24 cellular contexts compared by ENCODE assay signal in the genomic region with DNA sequence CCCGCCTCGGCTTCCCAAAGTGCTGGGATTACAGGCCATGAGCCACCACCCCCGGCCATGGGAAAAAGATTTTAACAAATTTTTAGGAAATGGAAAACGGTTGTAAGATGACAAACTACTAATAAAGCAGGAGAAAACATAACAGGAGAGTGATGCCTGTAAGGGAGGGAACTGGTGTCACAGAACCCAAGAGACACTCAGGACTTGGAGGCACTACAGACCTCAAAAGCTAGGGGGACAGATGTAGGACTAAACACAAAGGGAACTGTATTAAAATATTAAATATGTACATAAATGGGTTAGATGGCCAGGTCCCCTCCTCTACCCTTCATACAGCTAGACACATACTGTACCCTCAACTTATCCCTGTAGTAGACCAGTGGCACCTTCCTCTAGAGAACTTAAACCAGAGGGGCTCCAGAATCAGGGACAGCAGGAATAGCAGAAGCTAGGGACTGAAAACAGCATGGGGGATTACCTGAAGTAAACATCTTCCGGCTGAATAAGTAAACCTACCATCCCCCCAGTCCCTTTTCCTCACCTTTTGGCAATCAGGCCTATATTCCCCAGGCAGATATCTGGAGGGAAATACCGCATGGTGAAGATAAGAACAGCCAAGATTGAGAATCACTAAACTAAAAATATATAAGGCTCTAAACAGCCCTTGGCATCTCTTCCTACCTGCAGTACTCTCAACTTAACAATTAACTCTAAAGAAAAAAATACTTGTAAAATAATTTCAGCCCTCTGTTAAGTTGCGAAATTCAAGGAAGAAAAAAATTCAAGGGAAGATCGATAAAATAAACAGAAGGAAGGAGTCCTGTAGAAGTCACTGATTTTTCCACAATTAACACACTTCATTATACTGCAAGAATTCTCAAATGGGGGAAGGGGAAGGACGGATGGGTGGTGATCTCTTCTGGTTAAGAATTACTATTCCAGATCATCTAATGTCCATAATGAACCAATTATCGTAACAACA. TPM values are rescaled to one million over a fixed set of nuclear protein-coding genes. Genes with fewer than 3 reads are reported as not detected.
A peak's percentile ranks its signal among the peaks of the same experiment; 100 is the strongest.
DNase-seq lines count a peak whose midpoint lies in the region; ATAC-seq and TF ChIP-seq lines count a peak whose summit lies in the region.
"Had no signal": no experiment of that assay in that cellular context is flagged by ENCODE, and none has a peak within 500 bp of the region (broad histone marks: within the 10 kb centered on the region; RNA-seq: fewer than 3 reads in every experiment).

No MANE protein-coding gene starts in this region.

- H3K4me1 ChIP-seq in IMR-90 (ENCODE audit: control insufficient read depth, insufficient read depth, low read length) (peaks cover 14% of the 10 kb centered on the region), mesendoderm (ENCODE audit: control insufficient read depth, low read depth, low read length) (peaks cover 10% of the 10 kb centered on the region)

- no peak overlapping the region for H4K91ac ChIP-seq in IMR-90 (ENCODE audit: insufficient read depth, low read depth, low read length)

- H3K56ac ChIP-seq in IMR-90 (ENCODE audit: extremely low read depth, insufficient read depth, low read length) (no peak overlapping the region), mesendoderm (ENCODE audit: low read length) (peak overlapping the region; percentile 22)

- H4K5ac ChIP-seq in IMR-90 (ENCODE audit: low read depth, low read length) = no peak overlapping the region
- no peak overlapping the region for H4K5ac ChIP-seq in mesendoderm (ENCODE audit: low read length)

- no peak overlapping the region for H2BK120ac ChIP-seq in IMR-90 (ENCODE audit: low read depth, low read length)
- H2BK120ac ChIP-seq in mesendoderm (ENCODE audit: low read depth, low read length) = no peak overlapping the region

- no TSS peak for BruUV-seq in IMR-90 (replicated peaks; lab: Mats Ljungman, UMichigan)

- no peak for ATAC-seq in IMR-90 (ENCODE audit: low read depth)
- ATAC-seq in effector memory CD8-positive, alpha-beta T cell (replicated peaks) = peak; percentile 32
- ATAC-seq: activated CD4-positive, CD25-positive, alpha-beta regulatory T cell treated with anti-CD3 and anti-CD28 coated beads, Interleukin-2, amount 50 U/mL, for 24 hours; activated CD8-positive, alpha-beta memory T cell treated with anti-CD3 and anti-CD28 coated beads, Interleukin-2, amount 10 ng/mL, durations not matched to agents 7 days and 5 days; stimulated activated memory B cell treated with anti-CD40 and anti-IgM and Interleukin-4, amounts not matched to agents 10 μg/mL and 1 μg/mL and 100 μg/mL, for 72 hours had no signal

- H3K9me1 ChIP-seq in IMR-90 (ENCODE audit: insufficient read depth, low read length) = peaks cover 16% of the 10 kb centered on the region

- no peak overlapping the region for H4K8ac ChIP-seq in IMR-90 (ENCODE audit: low read depth in 2 of 2, low read length in 2 of 2)
- no peak overlapping the region for H4K8ac ChIP-seq in mesendoderm (ENCODE audit: low read depth, low read length)

- no peak overlapping the region for H3K18ac ChIP-seq in IMR-90 (ENCODE audit: low read depth, low read length)
- H3K18ac ChIP-seq in mesendoderm (ENCODE audit: low read length) = peak overlapping the region; percentile 31

- H3K79me1 ChIP-seq in IMR-90 (ENCODE audit: low read depth in 1 of 2, low read length in 2 of 2) (peaks cover 6 to 47% of the 10 kb centered on the region in 2 experiments), mesendoderm (ENCODE audit: low read length) (peaks cover 17% of the 10 kb centered on the region)

- in situ Hi-C loops in IMR-90 (cut with MboI; ENCODE audit: low sequenced_read_pairs) = no loop called here

- no peak for TF ChIP-seq POLR2A in IMR-90 (IDR thresholded peaks at IDR 0.05; ENCODE audit: low read depth, low read length)

- no peaks in the 10 kb centered on the region for H3K27me3 Mint-ChIP-seq in effector memory CD8-positive, alpha-beta T cell
- H3K27me3 Mint-ChIP-seq: activated CD8-positive, alpha-beta memory T cell treated with anti-CD3 and anti-CD28 coated beads, Interleukin-2, amount 10 ng/mL, durations not matched to agents 7 days and 5 days; IgD-negative memory B cell; stimulated activated memory B cell treated with anti-CD40 and anti-IgM and Interleukin-4, amounts not matched to agents 10 μg/mL and 1 μg/mL and 100 μg/mL, for 72 hours had no signal

- CTCF ChIA-PET in IMR-90 (lab: Yijun Ruan, JAX) = no interaction called here

- no peak overlapping the region for H2AK5ac ChIP-seq in IMR-90 (ENCODE audit: low read depth, low read length)
- peak overlapping the region; percentile 56 for H2AK5ac ChIP-seq in mesendoderm (ENCODE audit: low read length)

- no peaks in the 10 kb centered on the region for H3K27me3 ChIP-seq in IMR-90 (ENCODE audit: control insufficient read depth, insufficient read depth, low read length)
- H3K27me3 ChIP-seq in mesendoderm (ENCODE audit: insufficient read depth, low read length, poor library complexity) = no peaks in the 10 kb centered on the region
- H3K27me3 ChIP-seq: suprapubic skin had no signal

- no peak overlapping the region for H3K27ac ChIP-seq in IMR-90 (ENCODE audit: insufficient read depth, low read length)
- no peak overlapping the region for H3K27ac ChIP-seq in mesendoderm (ENCODE audit: low read depth, low read length)
- H3K27ac ChIP-seq: SK-N-MC, skin epidermis, suprapubic skin had no signal

- H3K4me3 Mint-ChIP-seq in effector memory CD8-positive, alpha-beta T cell = no peak overlapping the region
- H3K4me3 Mint-ChIP-seq: activated CD8-positive, alpha-beta memory T cell treated with anti-CD3 and anti-CD28 coated beads, Interleukin-2, amount 10 ng/mL, durations not matched to agents 7 days and 5 days; IgD-negative memory B cell; nephron; stimulated activated memory B cell treated with anti-CD40 and anti-IgM and Interleukin-4, amounts not matched to agents 10 μg/mL and 1 μg/mL and 100 μg/mL, for 72 hours; T-helper 1 cell treated with Interleukin-12 subunit alpha and Interleukin-12 subunit beta and Interleukin-4 antibody, amounts not matched to agents 30 μg/mL and 1 μg/mL, for 36 hours had no signal

- H3K23ac ChIP-seq in IMR-90 (ENCODE audit: low read depth, low read length) (no peak overlapping the region), mesendoderm (ENCODE audit: low read length) (peak overlapping the region; percentile 89)

- no peak overlapping the region for H3K27ac Mint-ChIP-seq in effector memory CD8-positive, alpha-beta T cell
- H3K27ac Mint-ChIP-seq: activated CD8-positive, alpha-beta memory T cell treated with anti-CD3 and anti-CD28 coated beads, Interleukin-2, amount 10 ng/mL, durations not matched to agents 7 days and 5 days; nephron; stimulated activated memory B cell treated with anti-CD40 and anti-IgM and Interleukin-4, amounts not matched to agents 10 μg/mL and 1 μg/mL and 100 μg/mL, for 72 hours; T-helper 1 cell treated with Interleukin-12 subunit alpha and Interleukin-12 subunit beta and Interleukin-4 antibody, amounts not matched to agents 30 μg/mL and 1 μg/mL, for 36 hours had no signal

- dilution Hi-C loops in IMR-90 (cut with HindIII; ENCODE audit: low sequenced_read_pairs, unreplicated experiment) = no loop called here

- H3K4ac ChIP-seq in IMR-90 (ENCODE audit: low read depth, low read length) (no peak overlapping the region), mesendoderm (ENCODE audit: low read depth, low read length) (no peak overlapping the region)

- intact Hi-C loops in IMR-90 (cut with micrococcal nuclease) = no loop called here

- peak; percentile 9 for DNase-seq in NCI-H82 (lab: John Stamatoyannopoulos, UW)
- DNase-seq in NCI-H82 treated with DMSO at 0.1 percent for 48 hours (lab: John Stamatoyannopoulos, UW; ENCODE audit: unreplicated experiment) = no peak
- DNase-seq in IMR-90 = no peak
- DNase-seq in effector memory CD8-positive, alpha-beta T cell = no peak
- peak; percentile 92 for DNase-seq in mesendoderm
- DNase-seq in activated CD8-positive, alpha-beta memory T cell treated with anti-CD3 and anti-CD28 coated beads, Interleukin-2, amount 50 U/mL, for 4 hours = no peak
- no peak for DNase-seq in amniotic stem cell (lab: John Stamatoyannopoulos, UW)
- no peak for DNase-seq in COR-L47 (lab: John Stamatoyannopoulos, UW)
- DNase-seq: 8988T; activated CD4-positive, alpha-beta T cell treated with anti-CD3 and anti-CD28 coated beads, Interleukin-2, amount 50 U/mL, for 4 hours; activated CD8-positive, alpha-beta memory T cell treated with anti-CD3 and anti-CD28 coated beads, Interleukin-2, amount 10 ng/mL, durations not matched to agents 7 days and 5 days; activated T-cell treated with anti-CD3 and anti-CD28 coated beads, Interleukin-2, amount 50 U/mL, for 48 hours; effector CD8-positive, alpha-beta T cell; NCI-H146; RPMI8226 had no signal

- POLR2A ChIA-PET in IMR-90 (lab: Charles Lee; ENCODE audit: unreplicated experiment) = no interaction called here

- H3K14ac ChIP-seq in IMR-90 (replicated peaks; ENCODE audit: low read depth, low read length) = no peak overlapping the region

- H3K4me2 ChIP-seq in IMR-90 (ENCODE audit: low read depth, low read length) (no peak overlapping the region), mesendoderm (ENCODE audit: low read length) (peak overlapping the region; percentile 5)

- H2AFZ ChIP-seq in IMR-90 (replicated peaks; ENCODE audit: low read length, poor library complexity) = no peak overlapping the region

- no peak overlapping the region for H2BK20ac ChIP-seq in IMR-90 (ENCODE audit: low read depth, low read length)

- H4K20me1 ChIP-seq in IMR-90 (ENCODE audit: insufficient read depth, low read length) = peaks cover 82% of the 10 kb centered on the region

- no peak for TF ChIP-seq RAD21 in IMR-90 (IDR thresholded peaks at IDR 0.05; ENCODE audit: low read length)

- no peak for TF ChIP-seq CTCF in IMR-90 (conservative IDR thresholded peaks at IDR 0.05; ENCODE audit: low read depth, low read length)

- 67% methylated on average over 1 of the region's 10 CpGs; no CpG with 5 or more reads in 1 of the 2 experiments for WGBS in IMR-90 (ENCODE audit: extremely low coverage in 2 of 2, insufficient read length in 1 of 2), 2 experiments
- no CpG with 5 or more reads among the region's 10 CpGs for WGBS in mesendoderm (ENCODE audit: extremely low coverage, insufficient coverage, low lambda C conversion rate)

- H3K36me3 ChIP-seq in IMR-90 (ENCODE audit: control insufficient read depth, insufficient read depth, low read length) (peaks cover 10% of the 10 kb centered on the region), mesendoderm (ENCODE audit: control insufficient read depth, insufficient read depth, low read length) (peaks cover 3% of the 10 kb centered on the region)

- H3K4me1 Mint-ChIP-seq in effector memory CD8-positive, alpha-beta T cell (ENCODE audit: low read depth in 2 of 2) = peaks cover 34 to 74% of the 10 kb centered on the region in 2 donors

- no peak overlapping the region for H3K4me3 ChIP-seq in IMR-90 (ENCODE audit: insufficient read depth, low read depth, low read length)
- H3K4me3 ChIP-seq in mesendoderm (ENCODE audit: low read length) = no peak overlapping the region
- H3K4me3 ChIP-seq: SK-N-MC, skin epidermis, suprapubic skin had no signal

- H3K36me3 Mint-ChIP-seq in effector memory CD8-positive, alpha-beta T cell (ENCODE audit: insufficient read depth) = peaks cover 50% of the 10 kb centered on the region

- H2BK5ac ChIP-seq in IMR-90 (ENCODE audit: low read depth, low read length, poor library complexity, severe bottlenecking) (no peak overlapping the region), mesendoderm (ENCODE audit: low read length) (peak overlapping the region; percentile 59)

- H3K79me2 ChIP-seq in mesendoderm (ENCODE audit: control insufficient read depth, insufficient read depth, low read length) = peaks cover 56% of the 10 kb centered on the region

- H3K9me3 ChIP-seq in IMR-90 (ENCODE audit: control insufficient read depth, insufficient read depth, low read length) = no peaks in the 10 kb centered on the region
- H3K9me3 ChIP-seq: suprapubic skin had no signal

- no peak overlapping the region for H3K9ac ChIP-seq in IMR-90 (ENCODE audit: low read depth, low read length)
- H3K9ac ChIP-seq in mesendoderm (ENCODE audit: low read length) = no peak overlapping the region

- H3K9me3 Mint-ChIP-seq in effector memory CD8-positive, alpha-beta T cell = no peaks in the 10 kb centered on the region
- H3K9me3 Mint-ChIP-seq: IgD-negative memory B cell; nephron; stimulated activated memory B cell treated with anti-CD40 and anti-IgM and Interleukin-4, amounts not matched to agents 10 μg/mL and 1 μg/mL and 100 μg/mL, for 72 hours; T-helper 1 cell treated with Interleukin-12 subunit alpha and Interleukin-12 subunit beta and Interleukin-4 antibody, amounts not matched to agents 30 μg/mL and 1 μg/mL, for 36 hours had no signal

- H2BK15ac ChIP-seq in IMR-90 (ENCODE audit: low read depth, low read length) (no peak overlapping the region), mesendoderm (replicated peaks; ENCODE audit: low read depth) (no peak overlapping the region)

- H2AK9ac ChIP-seq in IMR-90 (replicated peaks; ENCODE audit: low read depth, low read length, poor library complexity) = no peak overlapping the region

RNA-seq across cellular contexts. Expression of a gene that starts 15.5 kb away (rescaled TPM):
- total RNA-seq in IMR-90 (2012; rRNA removed) = 61.8 and 190 TPM in 2 replicates
- 20.3 and 33.7 TPM in 2 replicates for polyA plus RNA-seq in IMR-90 (2012; rRNA removed)
- polyA plus RNA-seq in IMR-90 (2012; cell fraction: cytosol; rRNA removed) = 8.5 and 11.4 TPM in 2 replicates
- 5.0 and 28.0 TPM in 2 replicates for polyA plus RNA-seq in IMR-90 (2012; cell fraction: nucleus; rRNA removed; ENCODE audit: low replicate concordance)
- 54.1 TPM for polyA plus RNA-seq in mesendoderm (2013, experiment 1 of 2)
- polyA plus RNA-seq in mesendoderm (2013, experiment 2 of 2) = 50.4 TPM

RNA-seq across cellular contexts. Expression of a gene that starts 57.5 kb away (rescaled TPM):
- under 0.01 TPM in 2 replicates for total RNA-seq in IMR-90 (2012; rRNA removed)
- 0.03 and 0.05 TPM in 2 replicates for polyA plus RNA-seq in IMR-90 (2012; rRNA removed)
- 0.13 TPM in 1 of 2 replicates, not detected in the other for polyA plus RNA-seq in IMR-90 (2012; cell fraction: cytosol; rRNA removed)
- 0.01 and 0.21 TPM in 2 replicates for polyA plus RNA-seq in IMR-90 (2012; cell fraction: nucleus; rRNA removed; ENCODE audit: low replicate concordance)
- polyA plus RNA-seq in mesendoderm (2013, experiment 1 of 2) = 0.48 TPM
- 0.55 TPM for polyA plus RNA-seq in mesendoderm (2013, experiment 2 of 2)
- total RNA-seq: activated CD8-positive, alpha-beta memory T cell treated with anti-CD3 and anti-CD28 coated beads, Interleukin-2, amount 10 ng/mL, durations not matched to agents 7 days and 5 days; osteocyte had no signal

Comparison
In these comparisons a context has a peak if more than half of its experiments do, and no peak if none do; other contexts are left out.
1. DNase-seq: peak in NCI-H82 (single experiment) and mesendoderm (single experiment); none in NCI-H82 treated with DMSO at 0.1 percent for 48 hours (single experiment), IMR-90 (single experiment), effector memory CD8-positive, alpha-beta T cell (0 of 3), activated CD8-positive, alpha-beta memory T cell treated with anti-CD3 and anti-CD28 coated beads, Interleukin-2, amount 50 U/mL, for 4 hours (single experiment), amniotic stem cell (single experiment) and COR-L47 (single experiment).